1 cellular context compared by ENCODE assay signal in the genomic region with DNA sequence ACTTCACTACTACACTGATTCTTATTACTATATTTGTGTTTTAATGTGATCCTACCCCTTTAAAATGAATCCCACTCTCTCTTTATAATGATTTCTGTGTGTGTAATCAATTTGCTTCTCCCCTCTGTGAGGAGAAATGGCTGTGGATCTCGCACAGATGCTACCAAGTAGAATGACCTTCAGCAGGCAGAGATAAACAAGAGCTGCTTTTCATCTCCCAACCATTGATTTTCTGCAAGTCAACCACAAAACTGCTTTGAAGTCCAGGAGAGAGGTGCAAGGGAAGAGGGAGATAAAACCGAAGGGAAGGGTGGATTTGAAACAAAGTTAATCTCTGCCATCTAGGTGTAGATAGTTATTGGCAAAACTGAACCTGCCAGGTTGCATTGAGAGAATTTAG.
TF ChIP-seq lines count a peak whose summit lies in the region.

No MANE protein-coding gene starts in this region.

TF ChIP-seq in HepG2, 621 proteins besides CTCF, POLR2A, EP300 and RAD21 (continued from another document and continues in another):
- TF ChIP-seq ZNF512B (CRISPR knock-in tag; IDR thresholded peaks at IDR 0.05; ENCODE audit: borderline replicate concordance), result no peak
- no peak for TF ChIP-seq ZNF781 (CRISPR knock-in tag; IDR thresholded peaks at IDR 0.05; ENCODE audit: borderline replicate concordance, not compliant biosample characterization)
- no peak for TF ChIP-seq TMF1 (CRISPR knock-in tag; IDR thresholded peaks at IDR 0.05; ENCODE audit: low read depth)
- no peak for TF ChIP-seq ZNF160 (CRISPR knock-in tag; IDR thresholded peaks at IDR 0.05)
- TF ChIP-seq FOXP1 (IDR thresholded peaks at IDR 0.05), result peak; percentile 72
- peak; percentile 95 for TF ChIP-seq FOXP1 (CRISPR knock-in tag; IDR thresholded peaks at IDR 0.05)
- TF ChIP-seq ZKSCAN1 (IDR thresholded peaks at IDR 0.05; ENCODE audit: low read length), result no peak
- TF ChIP-seq FOXK1 (CRISPR knock-in tag; IDR thresholded peaks at IDR 0.05; ENCODE audit: borderline replicate concordance, low read depth), result peak; percentile 95
- no peak for TF ChIP-seq EED (CRISPR knock-in tag; IDR thresholded peaks at IDR 0.05)
- TF ChIP-seq ZNF768 (CRISPR knock-in tag; IDR thresholded peaks at IDR 0.05), result no peak
- TF ChIP-seq, protein P1, sequence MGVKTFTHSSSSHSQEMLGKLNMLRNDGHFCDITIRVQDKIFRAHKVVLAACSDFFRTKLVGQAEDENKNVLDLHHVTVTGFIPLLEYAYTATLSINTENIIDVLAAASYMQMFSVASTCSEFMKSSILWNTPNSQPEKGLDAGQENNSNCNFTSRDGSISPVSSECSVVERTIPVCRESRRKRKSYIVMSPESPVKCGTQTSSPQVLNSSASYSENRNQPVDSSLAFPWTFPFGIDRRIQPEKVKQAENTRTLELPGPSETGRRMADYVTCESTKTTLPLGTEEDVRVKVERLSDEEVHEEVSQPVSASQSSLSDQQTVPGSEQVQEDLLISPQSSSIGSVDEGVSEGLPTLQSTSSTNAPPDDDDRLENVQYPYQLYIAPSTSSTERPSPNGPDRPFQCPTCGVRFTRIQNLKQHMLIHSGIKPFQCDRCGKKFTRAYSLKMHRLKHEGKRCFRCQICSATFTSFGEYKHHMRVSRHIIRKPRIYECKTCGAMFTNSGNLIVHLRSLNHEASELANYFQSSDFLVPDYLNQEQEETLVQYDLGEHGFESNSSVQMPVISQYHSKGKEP (CRISPR knock-in tag; IDR thresholded peaks at IDR 0.05), result no peak
- no peak for TF ChIP-seq ZNF326 (CRISPR knock-in tag; IDR thresholded peaks at IDR 0.05; ENCODE audit: borderline replicate concordance)
- no peak for TF ChIP-seq ZNF30 (CRISPR knock-in tag; IDR thresholded peaks at IDR 0.05)
- TF ChIP-seq ZSCAN12 (CRISPR knock-in tag; IDR thresholded peaks at IDR 0.05), result no peak
- no peak for TF ChIP-seq ZNF678 (CRISPR knock-in tag; IDR thresholded peaks at IDR 0.05)
- no peak for TF ChIP-seq BATF2 (CRISPR knock-in tag; IDR thresholded peaks at IDR 0.05)
- TF ChIP-seq BHLHE40 (IDR thresholded peaks at IDR 0.05; ENCODE audit: low read length), result no peak
- TF ChIP-seq, protein P2, sequence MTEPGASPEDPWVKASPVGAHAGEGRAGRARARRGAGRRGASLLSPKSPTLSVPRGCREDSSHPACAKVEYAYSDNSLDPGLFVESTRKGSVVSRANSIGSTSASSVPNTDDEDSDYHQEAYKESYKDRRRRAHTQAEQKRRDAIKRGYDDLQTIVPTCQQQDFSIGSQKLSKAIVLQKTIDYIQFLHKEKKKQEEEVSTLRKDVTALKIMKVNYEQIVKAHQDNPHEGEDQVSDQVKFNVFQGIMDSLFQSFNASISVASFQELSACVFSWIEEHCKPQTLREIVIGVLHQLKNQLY (CRISPR knock-in tag; IDR thresholded peaks at IDR 0.05), result peak; percentile 45; the same call in 1 of the 2 replicates
- TF ChIP-seq ZNF747 (CRISPR knock-in tag; IDR thresholded peaks at IDR 0.05; ENCODE audit: borderline replicate concordance), result peak; percentile 47; the same call in 1 of the 2 replicates
- TF ChIP-seq MNT (IDR thresholded peaks at IDR 0.05), result no peak
- TF ChIP-seq ZSCAN31 (CRISPR knock-in tag; IDR thresholded peaks at IDR 0.05; ENCODE audit: low read depth), result 0 out of 2 replicates have a peak, but pooled peaks have one; percentile 52
- TF ChIP-seq ZNF232 (CRISPR knock-in tag; IDR thresholded peaks at IDR 0.05; ENCODE audit: borderline replicate concordance), result no peak
- peak; percentile 34; the same call in 1 of the 2 replicates for TF ChIP-seq ZNF281 (CRISPR knock-in tag; IDR thresholded peaks at IDR 0.05; ENCODE audit: borderline replicate concordance)
- no peak for TF ChIP-seq PRDM15 (CRISPR knock-in tag; IDR thresholded peaks at IDR 0.05)
- TF ChIP-seq, protein P3, sequence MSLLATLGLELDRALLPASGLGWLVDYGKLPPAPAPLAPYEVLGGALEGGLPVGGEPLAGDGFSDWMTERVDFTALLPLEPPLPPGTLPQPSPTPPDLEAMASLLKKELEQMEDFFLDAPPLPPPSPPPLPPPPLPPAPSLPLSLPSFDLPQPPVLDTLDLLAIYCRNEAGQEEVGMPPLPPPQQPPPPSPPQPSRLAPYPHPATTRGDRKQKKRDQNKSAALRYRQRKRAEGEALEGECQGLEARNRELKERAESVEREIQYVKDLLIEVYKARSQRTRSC (CRISPR knock-in tag; IDR thresholded peaks at IDR 0.05; ENCODE audit: low read depth), result no peak
- peak; percentile 73; the same call in 1 of the 2 replicates for TF ChIP-seq ZNF205 (CRISPR knock-in tag; IDR thresholded peaks at IDR 0.05)
- no peak for TF ChIP-seq RFXAP (CRISPR knock-in tag; IDR thresholded peaks at IDR 0.05; ENCODE audit: borderline replicate concordance)
- TF ChIP-seq, protein P4, sequence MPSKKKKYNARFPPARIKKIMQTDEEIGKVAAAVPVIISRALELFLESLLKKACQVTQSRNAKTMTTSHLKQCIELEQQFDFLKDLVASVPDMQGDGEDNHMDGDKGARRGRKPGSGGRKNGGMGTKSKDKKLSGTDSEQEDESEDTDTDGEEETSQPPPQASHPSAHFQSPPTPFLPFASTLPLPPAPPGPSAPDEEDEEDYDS (CRISPR knock-in tag; IDR thresholded peaks at IDR 0.05), result no peak; the same call in 1 of the 2 replicates
- no peak for TF ChIP-seq ZFAT (CRISPR knock-in tag; conservative IDR thresholded peaks at IDR 0.05)
- TF ChIP-seq CCAR2 (optimal IDR thresholded peaks at IDR 0.05; ENCODE audit: low read depth, low read length), result no peak
- TF ChIP-seq ZNF580 (CRISPR knock-in tag; IDR thresholded peaks at IDR 0.05; ENCODE audit: borderline replicate concordance, low read depth), result 0 out of 2 replicates have a peak, but pooled peaks have one; percentile 76
- no peak for TF ChIP-seq ZC3H4 (CRISPR knock-in tag; IDR thresholded peaks at IDR 0.05; ENCODE audit: borderline replicate concordance)
- TF ChIP-seq ZNF607 (CRISPR knock-in tag; IDR thresholded peaks at IDR 0.05; ENCODE audit: borderline replicate concordance), result no peak
- TF ChIP-seq AHDC1 (CRISPR knock-in tag; IDR thresholded peaks at IDR 0.05; ENCODE audit: borderline replicate concordance), result peak; percentile 97
